In the genomic region with DNA sequence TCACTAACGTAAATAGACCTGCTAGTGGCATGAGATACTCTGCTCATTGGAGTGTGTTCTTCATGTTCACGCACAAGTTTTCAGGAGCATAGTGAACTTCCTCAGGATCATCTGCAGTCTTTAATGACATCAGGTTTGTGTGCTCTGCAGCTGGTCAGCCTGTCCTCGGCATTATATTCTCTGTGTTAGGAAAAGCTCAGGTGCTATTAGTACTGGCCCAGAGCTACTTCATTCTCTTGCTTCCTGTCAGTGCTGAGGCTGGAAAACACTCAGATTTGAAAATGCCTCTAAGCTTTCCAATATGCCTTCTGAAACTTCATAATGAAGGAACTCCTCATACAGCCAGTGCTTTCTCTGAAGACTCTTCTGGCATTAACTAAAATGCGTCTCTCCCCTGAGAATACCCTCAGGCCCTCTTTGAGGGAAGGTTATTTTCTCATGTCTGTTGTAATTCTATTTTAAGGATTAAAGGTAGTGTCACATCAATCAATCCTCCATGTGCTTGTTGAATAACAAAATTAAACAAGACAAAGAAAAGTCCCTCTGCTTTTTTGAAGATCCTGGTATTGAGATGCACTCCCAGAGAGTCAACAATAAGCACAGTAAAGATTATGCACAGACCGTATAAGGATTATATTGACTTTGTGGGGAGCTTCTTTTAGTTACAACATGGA, we compare ENCODE assay signal across 25 cellular contexts.
"Had no signal": no experiment of that assay in that cellular context is flagged by ENCODE, and none has a peak within 500 bp of the region (broad histone marks: within the 10 kb centered on the region; RNA-seq: fewer than 3 reads in every experiment).

No MANE protein-coding gene starts in this region.

- ATAC-seq: activated T-helper 17 cell treated with anti-CD3 and anti-CD28 coated beads, Interleukin-2, amount 50 U/mL, for 72 hours; SK-N-SH treated with all-trans-retinoic acid at 6 μM for 48 hours had no signal

- H3K27me3 Mint-ChIP-seq: activated CD4-positive, alpha-beta memory T cell treated with anti-CD3 and anti-CD28 coated beads, Interleukin-2, amount 10 ng/mL, durations not matched to agents 7 days and 5 days; activated CD4-positive, alpha-beta T cell treated with anti-CD3 and anti-CD28 coated beads, Interleukin-2, amount 10 ng/mL, durations not matched to agents 7 days and 5 days; activated naive CD8-positive, alpha-beta T cell; activated T-helper 17 cell treated with anti-CD3 and anti-CD28 coated beads, Interleukin-2, amount 50 U/mL, for 72 hours; dendritic cell treated with granulocyte-macrophage colony-stimulating factor and Interleukin-4, amounts not matched to agents 40 ng/mL and 50 ng/mL, for 4 days had no signal

- H3K4me1 Mint-ChIP-seq: activated CD4-positive, alpha-beta memory T cell treated with anti-CD3 and anti-CD28 coated beads, Interleukin-2, amount 10 ng/mL, durations not matched to agents 7 days and 5 days; activated CD4-positive, alpha-beta T cell treated with anti-CD3 and anti-CD28 coated beads, Interleukin-2, amount 10 ng/mL, durations not matched to agents 7 days and 5 days; activated T-helper 17 cell treated with anti-CD3 and anti-CD28 coated beads, Interleukin-2, amount 50 U/mL, for 72 hours had no signal

- H3K4me3 Mint-ChIP-seq: activated CD4-positive, alpha-beta memory T cell treated with anti-CD3 and anti-CD28 coated beads, Interleukin-2, amount 10 ng/mL, durations not matched to agents 7 days and 5 days; activated CD4-positive, alpha-beta T cell treated with anti-CD3 and anti-CD28 coated beads, Interleukin-2, amount 10 ng/mL, durations not matched to agents 7 days and 5 days; activated naive CD4-positive, alpha-beta T cell treated with anti-CD3 and anti-CD28 coated beads for 36 hours; activated naive CD8-positive, alpha-beta T cell; activated T-helper 17 cell treated with anti-CD3 and anti-CD28 coated beads, Interleukin-2, amount 50 U/mL, for 72 hours; dendritic cell treated with granulocyte-macrophage colony-stimulating factor and Interleukin-4, amounts not matched to agents 40 ng/mL and 50 ng/mL, for 4 days had no signal

- DNase-seq: activated CD4-positive, alpha-beta memory T cell treated with anti-CD3 and anti-CD28 coated beads, Interleukin-2, amount 10 ng/mL, durations not matched to agents 7 days and 5 days; activated CD4-positive, alpha-beta T cell treated with anti-CD3 and anti-CD28 coated beads, Interleukin-2, amount 10 ng/mL, durations not matched to agents 7 days and 5 days; activated CD4-positive, CD25-positive, alpha-beta regulatory T cell; activated gamma-delta T cell; activated naive CD4-positive, alpha-beta T cell treated with anti-CD3 and anti-CD28 coated beads for 36 hours; activated T-cell treated with anti-CD3 and anti-CD28 coated beads for 4 hours; activated T-cell treated with anti-CD3 and anti-CD28 coated beads, Interleukin-2, amount 50 U/mL, for 48 hours; brain microvascular endothelial cell; cerebellar nuclear complex; Kasumi-1; NCI-H1048; NCI-H1694; NCI-H2029; NCI-H2107; NCI-H446; NCI-H524 treated with DMSO at 0.1 percent for 48 hours; NCI-H748 treated with DMSO at 0.1 percent for 48 hours; NK-92 treated with Interleukin-12 subunit alpha and Interleukin-12 subunit beta, amount 100 ng/mL, for 24 hours; Peyer's patch; Right ventricle myocardium superior; SW 1271 had no signal

- H3K36me3 Mint-ChIP-seq: activated naive CD8-positive, alpha-beta T cell had no signal

- H3K9me3 Mint-ChIP-seq: activated CD4-positive, alpha-beta memory T cell treated with anti-CD3 and anti-CD28 coated beads, Interleukin-2, amount 10 ng/mL, durations not matched to agents 7 days and 5 days had no signal

- H3K27ac Mint-ChIP-seq: activated CD4-positive, alpha-beta memory T cell treated with anti-CD3 and anti-CD28 coated beads, Interleukin-2, amount 10 ng/mL, durations not matched to agents 7 days and 5 days; activated CD4-positive, alpha-beta T cell treated with anti-CD3 and anti-CD28 coated beads, Interleukin-2, amount 10 ng/mL, durations not matched to agents 7 days and 5 days; activated naive CD4-positive, alpha-beta T cell treated with anti-CD3 and anti-CD28 coated beads for 36 hours; activated naive CD8-positive, alpha-beta T cell; activated T-helper 17 cell treated with anti-CD3 and anti-CD28 coated beads, Interleukin-2, amount 50 U/mL, for 72 hours; dendritic cell treated with granulocyte-macrophage colony-stimulating factor and Interleukin-4, amounts not matched to agents 40 ng/mL and 50 ng/mL, for 4 days had no signal
